20 cellular contexts compared by ENCODE assay signal in the genomic region with DNA sequence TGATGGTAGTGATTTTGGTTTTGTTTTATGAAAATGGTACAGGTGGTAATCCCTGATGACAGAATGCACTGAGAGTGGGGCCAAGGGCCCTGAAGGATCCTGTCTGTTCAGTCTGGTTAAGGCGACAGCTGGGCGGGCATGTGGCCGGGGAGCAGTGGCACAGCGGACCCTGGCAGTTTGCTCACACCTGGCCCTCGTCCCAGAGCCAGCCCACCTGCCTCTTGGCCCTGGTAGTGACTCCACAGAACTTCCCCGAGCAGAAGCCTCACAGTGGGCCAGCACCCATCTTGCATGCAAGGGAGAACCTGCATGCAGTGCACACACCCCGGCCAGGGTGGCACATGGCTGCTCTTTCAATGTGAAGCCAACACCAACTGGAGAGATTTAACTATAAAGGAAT.
"Had no signal": no experiment of that assay in that cellular context is flagged by ENCODE, and none has a peak within 500 bp of the region (broad histone marks: within the 10 kb centered on the region; RNA-seq: fewer than 3 reads in every experiment).

No MANE protein-coding gene starts in this region.

- H3K9me3 Mint-ChIP-seq: activated CD8-positive, alpha-beta T cell treated with anti-CD3 and anti-CD28 coated beads for 36 hours; activated naive CD4-positive, alpha-beta T cell treated with anti-CD3 and anti-CD28 coated beads, Interleukin-2, amount 10 ng/mL, durations not matched to agents 7 days and 5 days; activated T-cell treated with anti-CD3 and anti-CD28 coated beads, Interleukin-2, amount 50 U/mL, for 24 hours; central memory CD8-positive, alpha-beta T cell; neural crest cell; T-helper 2 cell treated with Interferon-gamma antibody and Interleukin-4, amounts not matched to agents 5 μg/mL and 100 μg/mL, for 36 hours; WTC11 had no signal

- DNase-seq: activated CD4-positive, alpha-beta T cell treated with anti-CD3 and anti-CD28 coated beads for 4 hours; activated CD8-positive, alpha-beta T cell treated with anti-CD3 and anti-CD28 coated beads for 36 hours; activated naive CD4-positive, alpha-beta T cell treated with anti-CD3 and anti-CD28 coated beads, Interleukin-2, amount 10 ng/mL, durations not matched to agents 7 days and 5 days; activated T-cell treated with anti-CD3 and anti-CD28 coated beads, Interleukin-2, amount 50 U/mL, for 24 hours; effector CD8-positive, alpha-beta T cell; heart right ventricle; kidney glomerular epithelial cell; left ventricle myocardium superior; naive B cell; stimulated activated CD4-positive, alpha-beta T cell treated with anti-CD3 and anti-CD28 coated beads, Interleukin-12 subunit alpha, Interleukin-12 subunit beta, amount 100 ng/mL, for 4 hours; stimulated activated CD4-positive, alpha-beta T cell treated with anti-CD3 and anti-CD28 coated beads, Interleukin-1b, Interleukin-23, amount 100 ng/mL, for 48 hours; stimulated activated CD8-positive, alpha-beta memory T cell treated with anti-CD3 and anti-CD28 coated beads, Interleukin-4, amount 100 ng/mL, for 48 hours; stimulated activated naive CD8-positive, alpha-beta T cell treated with anti-CD3 and anti-CD28 coated beads, Interleukin-15, Interleukin-2, amounts not matched to agents 100 U/mL and 50 U/mL, for 24 hours; transverse colon had no signal

- H3K27me3 Mint-ChIP-seq: activated CD8-positive, alpha-beta T cell treated with anti-CD3 and anti-CD28 coated beads for 36 hours; activated naive CD4-positive, alpha-beta T cell treated with anti-CD3 and anti-CD28 coated beads, Interleukin-2, amount 10 ng/mL, durations not matched to agents 7 days and 5 days; activated T-cell treated with anti-CD3 and anti-CD28 coated beads, Interleukin-2, amount 50 U/mL, for 24 hours; central memory CD8-positive, alpha-beta T cell; naive B cell; progenitor cell of endocrine pancreas had no signal

- ATAC-seq: activated CD8-positive, alpha-beta T cell treated with anti-CD3 and anti-CD28 coated beads for 36 hours; esophagus mucosa; heart right ventricle; left ventricle myocardium superior; stimulated activated naive CD8-positive, alpha-beta T cell treated with anti-CD3 and anti-CD28 coated beads, Interleukin-15, Interleukin-2, amounts not matched to agents 100 U/mL and 50 U/mL, for 24 hours; WTC11 had no signal

- H3K4me3 Mint-ChIP-seq: activated CD8-positive, alpha-beta T cell treated with anti-CD3 and anti-CD28 coated beads for 36 hours; activated naive CD4-positive, alpha-beta T cell treated with anti-CD3 and anti-CD28 coated beads, Interleukin-2, amount 10 ng/mL, durations not matched to agents 7 days and 5 days; activated T-cell treated with anti-CD3 and anti-CD28 coated beads, Interleukin-2, amount 50 U/mL, for 24 hours; central memory CD8-positive, alpha-beta T cell; neural crest cell; T-helper 2 cell treated with Interferon-gamma antibody and Interleukin-4, amounts not matched to agents 5 μg/mL and 100 μg/mL, for 36 hours; WTC11 had no signal

- H3K27ac Mint-ChIP-seq: activated CD8-positive, alpha-beta T cell treated with anti-CD3 and anti-CD28 coated beads for 36 hours; activated naive CD4-positive, alpha-beta T cell treated with anti-CD3 and anti-CD28 coated beads, Interleukin-2, amount 10 ng/mL, durations not matched to agents 7 days and 5 days; activated T-cell treated with anti-CD3 and anti-CD28 coated beads, Interleukin-2, amount 50 U/mL, for 24 hours; progenitor cell of endocrine pancreas; T-helper 2 cell treated with Interferon-gamma antibody and Interleukin-4, amounts not matched to agents 5 μg/mL and 100 μg/mL, for 36 hours; WTC11 had no signal

- H3K4me1 Mint-ChIP-seq: neural crest cell, WTC11 had no signal
